8 cellular contexts compared by ENCODE assay signal in genomic region chr6:30556714-30556963, GRCh38. TPM values are rescaled to one million over a fixed set of nuclear protein-coding genes. Genes with fewer than 3 reads are reported as not detected.
DNase-seq lines count a peak whose midpoint lies in the region; ATAC-seq and TF ChIP-seq lines count a peak whose summit lies in the region.

No MANE protein-coding gene starts in this region.

- H3K27ac ChIP-seq in esophagus muscularis mucosa (replicated peaks in 1 of 4): peak overlapping the region; percentile 98 to 100 (median 98)
- peak overlapping the region; percentile 93 to 98 for H3K27ac ChIP-seq in ovary
- peak overlapping the region; percentile 94 for H3K27ac ChIP-seq in urinary bladder (ENCODE audit: low read depth)

- ATAC-seq in esophagus mucosa (no peak), GM18858 (IDR thresholded peaks at IDR 0.05; ENCODE audit: unreplicated experiment) (no peak)

- POLR2A ChIA-PET in activated CD4-positive, alpha-beta memory T cell treated with anti-CD3 and anti-CD28 coated beads for 36 hours (lab: Charles Lee): interaction anchor here (1.0 to 3.9 kb wide), 7 partner anchors 10 to 62 kb away, joined by 4 to 28 read pairs (median 8); partner anchors contain the start of gene ABCF1

- H3K36me3 Mint-ChIP-seq in activated CD4-positive, alpha-beta memory T cell treated with anti-CD3 and anti-CD28 coated beads for 36 hours: peaks cover 46% of the 10 kb centered on the region

- H3K9me3 ChIP-seq in esophagus muscularis mucosa (no peaks in the 10 kb centered on the region), ovary (no peaks in the 10 kb centered on the region)

- peaks cover 44% of the 10 kb centered on the region for H3K4me1 Mint-ChIP-seq in activated CD4-positive, alpha-beta memory T cell treated with anti-CD3 and anti-CD28 coated beads for 36 hours (ENCODE audit: low read depth)

- TF ChIP-seq POLR2A in esophagus muscularis mucosa (IDR thresholded peaks at IDR 0.05; ENCODE audit: low read depth) (no peak), ovary (IDR thresholded peaks at IDR 0.05) (no peak)

- H3K4me3 Mint-ChIP-seq in activated CD4-positive, alpha-beta memory T cell treated with anti-CD3 and anti-CD28 coated beads for 36 hours: peak overlapping the region; percentile 97

- H3K27me3 Mint-ChIP-seq in activated CD4-positive, alpha-beta memory T cell treated with anti-CD3 and anti-CD28 coated beads for 36 hours: no peaks in the 10 kb centered on the region

- intact Hi-C loops in activated CD4-positive, alpha-beta memory T cell treated with anti-CD3 and anti-CD28 coated beads for 36 hours (cut with micrococcal nuclease): loop anchor here (1.0 to 10.0 kb wide), 9 partner anchors 12 to 232 kb away; partner anchors contain the start of genes ABCF1, HLA-E, MDC1 and MRPS18B
- intact Hi-C loops in esophagus muscularis mucosa (cut with DNase I) (loop anchor here (2.0 kb wide), 1 partner anchor 14 kb away; the partner anchor contains the start of gene ABCF1), ovary (cut with DNase I) (no loop called here)

- no peak for TF ChIP-seq CTCF in esophagus muscularis mucosa (IDR thresholded peaks at IDR 0.05)
- peak in 1 of 3 donors; percentile 32 for TF ChIP-seq CTCF in ovary (IDR thresholded peaks at IDR 0.05)

- WGBS in esophagus muscularis mucosa: under 1% methylated on average over 13 of the region's 13 CpGs
- 1% methylated on average over 13 of the region's 13 CpGs for WGBS in ovary, 3 donors
- WGBS in urinary bladder: under 1% methylated on average over 13 of the region's 13 CpGs

- DNase-seq in activated CD8-positive, alpha-beta memory T cell treated with anti-CD3 and anti-CD28 coated beads for 1 hour (ENCODE audit: extremely low read depth in 1 of 2, low read depth in 1 of 2): peak; percentile 61 to 67
- DNase-seq in activated CD8-positive, alpha-beta memory T cell treated with anti-CD3 and anti-CD28 coated beads for 24 hours: no peak
- peak; percentile 94 for DNase-seq in activated CD4-positive, alpha-beta memory T cell treated with anti-CD3 and anti-CD28 coated beads for 36 hours
- DNase-seq in esophagus muscularis mucosa (ENCODE audit: extremely low spot score) (peak; percentile 96), ovary (peak in 3 of 5 donors; percentile 87 to 93 (median 90))

- H3K4me1 ChIP-seq in esophagus muscularis mucosa (peaks cover 19 to 39% (median 30%) of the 10 kb centered on the region in 4 donors), ovary (ENCODE audit: insufficient read depth) (peaks cover 7% of the 10 kb centered on the region), urinary bladder (ENCODE audit: insufficient read depth) (peaks cover 1% of the 10 kb centered on the region)

- CTCF ChIA-PET in activated CD4-positive, alpha-beta memory T cell treated with anti-CD3 and anti-CD28 coated beads for 36 hours (lab: Charles Lee): interaction anchor here (0.8 to 9.5 kb wide), 5 partner anchors 14 to 75 kb away, joined by 3 to 134 read pairs (median 5); partner anchors contain the start of gene ABCF1

- H3K36me3 ChIP-seq in esophagus muscularis mucosa: peaks cover 14 to 37% (median 30%) of the 10 kb centered on the region in 4 donors
- H3K36me3 ChIP-seq in ovary: no peaks in the 10 kb centered on the region
- H3K36me3 ChIP-seq in urinary bladder (ENCODE audit: insufficient read depth): no peaks in the 10 kb centered on the region

- peak overlapping the region; percentile 98 for H3K27ac Mint-ChIP-seq in activated CD4-positive, alpha-beta memory T cell treated with anti-CD3 and anti-CD28 coated beads for 36 hours

- H3K9me3 Mint-ChIP-seq in activated CD4-positive, alpha-beta memory T cell treated with anti-CD3 and anti-CD28 coated beads for 36 hours: no peaks in the 10 kb centered on the region

- H3K27me3 ChIP-seq in esophagus muscularis mucosa (no peaks in the 10 kb centered on the region), ovary (no peaks in the 10 kb centered on the region)

- TF ChIP-seq EP300 in esophagus muscularis mucosa (IDR thresholded peaks at IDR 0.05) (no peak), ovary (IDR thresholded peaks at IDR 0.05) (no peak)

- H3K4me3 ChIP-seq in esophagus muscularis mucosa (peak overlapping the region; percentile 84 to 96 (median 89)), ovary (peak overlapping the region; percentile 66), urinary bladder (ENCODE audit: low read depth, low read length) (peak overlapping the region; percentile 74)

RNA-seq across cellular contexts. Expression of gene GNL1, which starts 0.3 kb away (rescaled TPM):
- total RNA-seq in activated CD4-positive, alpha-beta memory T cell treated with anti-CD3 and anti-CD28 coated beads for 36 hours: 10 to 100 TPM; 94.0 to 95.8 TPM
- total RNA-seq in esophagus muscularis mucosa (10 to 100 TPM; 30.3 to 53.5 (median 36.1) TPM), ovary (100 to 1,000 TPM in 4 of 7 donors, 10 to 100 TPM in 3; 42.4 to 128 (median 103) TPM), urinary bladder (30.9 TPM), esophagus mucosa (32.5 TPM)
- polyA plus RNA-seq in ovary (10 to 100 TPM; 77.8 to 80.4 TPM), urinary bladder (63.7 TPM)

RNA-seq across cellular contexts. Expression of gene PRR3, which starts 0.5 kb away (rescaled TPM):
- total RNA-seq in activated CD4-positive, alpha-beta memory T cell treated with anti-CD3 and anti-CD28 coated beads for 36 hours: 10 to 100 TPM; 22.4 to 22.6 TPM
- total RNA-seq in esophagus muscularis mucosa (10 to 100 TPM in 1 of 4 donors, 1 to 10 TPM in 3; 3.8 to 10.6 (median 4.5) TPM), ovary (10 to 100 TPM in 6 of 7 donors, 1 to 10 TPM in 1; 8.6 to 35.0 (median 20.9) TPM), urinary bladder (8.5 TPM), esophagus mucosa (3.5 TPM)
- polyA plus RNA-seq in ovary (10 to 100 TPM; 19.0 to 29.6 TPM), urinary bladder (11.0 TPM)

RNA-seq across cellular contexts. Expression of gene ABCF1, which starts 14.6 kb away (rescaled TPM):
- 10 to 100 TPM; 87.0 to 87.1 TPM for total RNA-seq in activated CD4-positive, alpha-beta memory T cell treated with anti-CD3 and anti-CD28 coated beads for 36 hours
- total RNA-seq in esophagus muscularis mucosa: 10 to 100 TPM; 39.0 to 60.8 (median 51.4) TPM
- total RNA-seq in ovary: 10 to 100 TPM; 16.3 to 50.5 (median 36.0) TPM
- polyA plus RNA-seq in ovary: 10 to 100 TPM; 18.8 to 60.6 TPM
- 16.0 TPM for total RNA-seq in urinary bladder
- 42.8 TPM for polyA plus RNA-seq in urinary bladder
- 27.1 TPM for total RNA-seq in esophagus mucosa

Comparison
In these comparisons a context has a peak if more than half of its experiments do, and no peak if none do; other contexts are left out.
1. intact Hi-C loops: an anchor here in activated CD4-positive, alpha-beta memory T cell treated with anti-CD3 and anti-CD28 coated beads for 36 hours (1.0 to 10.0 kb wide) and esophagus muscularis mucosa (2.0 kb wide); none called in ovary.